In the genomic region with DNA sequence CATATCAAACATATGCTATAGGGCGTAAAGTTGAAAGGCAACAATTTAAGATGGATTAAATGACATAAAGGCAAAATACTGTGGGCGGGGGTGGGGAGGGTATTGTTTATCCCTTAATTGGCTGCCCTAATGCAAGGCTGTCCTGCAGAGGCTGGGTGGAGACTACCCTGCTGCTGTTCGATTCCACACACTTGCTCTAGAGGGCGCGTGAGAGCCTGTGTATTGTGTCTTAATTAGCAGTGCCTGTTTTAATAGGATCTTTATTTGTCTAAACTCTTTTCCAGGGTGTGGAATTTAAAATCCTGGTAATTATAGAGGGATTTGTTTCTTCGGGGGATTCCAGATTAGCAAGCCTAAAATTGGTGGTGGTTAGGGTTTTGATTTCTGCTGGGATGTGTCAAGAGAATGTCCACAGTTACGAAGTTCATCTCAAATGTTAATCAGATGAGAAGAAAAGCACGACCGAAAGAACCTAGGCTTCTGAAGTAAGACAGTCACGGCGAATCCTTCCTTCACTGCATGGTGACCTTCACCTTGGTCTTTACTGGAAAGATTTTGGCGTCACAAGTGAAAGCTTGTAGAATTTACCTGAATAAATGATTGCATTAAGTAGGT, we compare ENCODE assay signal across 9 cellular contexts.
DNase-seq lines count a peak whose midpoint lies in the region; ATAC-seq, FAIRE-seq and TF ChIP-seq lines count a peak whose summit lies in the region.
"Had no signal": no experiment of that assay in that cellular context is flagged by ENCODE, and none has a peak within 500 bp of the region (broad histone marks: within the 10 kb centered on the region; RNA-seq: fewer than 3 reads in every experiment).

No MANE protein-coding gene starts in this region.

- H3K4me3 ChIP-seq in HEK293 (ENCODE audit: low read depth, low read length) (no peak overlapping the region), Panc1 (ENCODE audit: low read depth in 2 of 2, low read length in 2 of 2) (no peak overlapping the region), keratinocyte (ENCODE audit: control insufficient read depth in 2 of 3, extremely low read depth in 1 of 3, insufficient read depth in 2 of 3, low read depth in 1 of 3, low read length in 3 of 3) (no peak overlapping the region)
- H3K4me3 ChIP-seq: skin epidermis had no signal

- H3K27me3 Mint-ChIP-seq in activated naive CD8-positive, alpha-beta T cell treated with anti-CD3 and anti-CD28 coated beads, Interleukin-2, amount 50 U/mL, for 24 hours, result peaks cover 7% of the 10 kb centered on the region

- H3K36me3 ChIP-seq in HEK293 (ENCODE audit: control insufficient read depth in 2 of 2, insufficient read depth in 1 of 2, low read length in 2 of 2) (no peaks in the 10 kb centered on the region), Panc1 (ENCODE audit: control insufficient read depth, insufficient read depth, low read length) (no peaks in the 10 kb centered on the region), keratinocyte (ENCODE audit: control insufficient read depth in 2 of 2, extremely low read depth in 1 of 2, insufficient read depth in 2 of 2, low read length in 2 of 2) (no peaks in the 10 kb centered on the region)

- dilution Hi-C loops in keratinocyte (cut with MboI; ENCODE audit: extremely low pct_ligation_motif_present, low sequenced_read_pairs), result no loop called here

- H3K79me2 ChIP-seq in keratinocyte (ENCODE audit: control insufficient read depth, insufficient read depth, low read length), result no peaks in the 10 kb centered on the region

- H4K20me1 ChIP-seq in keratinocyte (ENCODE audit: control insufficient read depth, extremely low read depth, insufficient read depth, low read length), result no peaks in the 10 kb centered on the region

- H3K27ac ChIP-seq in HEK293 (ENCODE audit: extremely low read depth, low read depth, low read length) (no peak overlapping the region), Panc1 (ENCODE audit: low read length) (peak overlapping the region; percentile 36; the same call in 1 of the 2 replicates), keratinocyte (ENCODE audit: control insufficient read depth, insufficient read depth, low read length) (no peak overlapping the region)
- H3K27ac ChIP-seq: skin epidermis had no signal

- H2AFZ ChIP-seq in keratinocyte (ENCODE audit: control insufficient read depth, low read length), result no peak overlapping the region

- H3K4me2 ChIP-seq in keratinocyte (ENCODE audit: control insufficient read depth, extremely low read depth, insufficient read depth, low read depth, low read length), result no peak overlapping the region

- H3K4me1 Mint-ChIP-seq in activated naive CD8-positive, alpha-beta T cell treated with anti-CD3 and anti-CD28 coated beads, Interleukin-2, amount 50 U/mL, for 24 hours, result peaks cover 60% of the 10 kb centered on the region

- CTCF ChIA-PET in HEK293 (lab: Yijun Ruan, JAX) (interaction anchor here (0.6 to 4.4 kb wide), 14 partner anchors 9 to 1131 kb away, joined by 3 to 27 read pairs (median 4); no protein-coding TSS in a partner anchor), Panc1 (lab: Charles Lee) (interaction anchor here (0.7 kb wide), 1 partner anchor 221 kb away, joined by 4 read pairs; no protein-coding TSS in a partner anchor)

- H3K9ac ChIP-seq in keratinocyte (ENCODE audit: control insufficient read depth, extremely low read depth, insufficient read depth, low read length), result no peak overlapping the region

- POLR2A ChIA-PET in HEK293 (lab: Yijun Ruan, JAX), result no interaction called here
- POLR2A ChIA-PET in Panc1 (lab: Charles Lee), result no interaction called here

- no TSS peak for BruUV-seq in Panc1 (replicated peaks; lab: Mats Ljungman, UMichigan)

- H3K9me3 Mint-ChIP-seq in activated naive CD8-positive, alpha-beta T cell treated with anti-CD3 and anti-CD28 coated beads, Interleukin-2, amount 50 U/mL, for 24 hours, result no peaks in the 10 kb centered on the region

- no peak overlapping the region for H3K4me3 Mint-ChIP-seq in activated naive CD8-positive, alpha-beta T cell treated with anti-CD3 and anti-CD28 coated beads, Interleukin-2, amount 50 U/mL, for 24 hours

- ATAC-seq in Panc1, result peak; percentile 87
- ATAC-seq in activated naive CD8-positive, alpha-beta T cell treated with anti-CD3 and anti-CD28 coated beads, Interleukin-2, amount 50 U/mL, for 24 hours, result peak; percentile 50
- ATAC-seq in HG03095 (IDR thresholded peaks at IDR 0.05; ENCODE audit: unreplicated experiment), result no peak

- H3K4me1 ChIP-seq in HEK293 (ENCODE audit: control insufficient read depth, insufficient read depth, low read length), result no peaks in the 10 kb centered on the region
- H3K4me1 ChIP-seq in Panc1 (ENCODE audit: control insufficient read depth, insufficient read depth, low read length), result peaks cover 16% of the 10 kb centered on the region; the same call in 1 of the 2 replicates
- H3K4me1 ChIP-seq in keratinocyte (ENCODE audit: control insufficient read depth, extremely low read depth, insufficient read depth, low read length), result no peaks in the 10 kb centered on the region

- no peaks in the 10 kb centered on the region for H3K27me3 ChIP-seq in Panc1 (ENCODE audit: control insufficient read depth, insufficient read depth, low read length)
- no peaks in the 10 kb centered on the region for H3K27me3 ChIP-seq in keratinocyte (ENCODE audit: control insufficient read depth, extremely low read depth, insufficient read depth, low read length)

- H3K9me3 ChIP-seq in HEK293 (ENCODE audit: control insufficient read depth, insufficient read depth, low read depth, low read length), result no peaks in the 10 kb centered on the region
- no peaks in the 10 kb centered on the region for H3K9me3 ChIP-seq in Panc1 (ENCODE audit: control insufficient read depth, insufficient read depth, low read depth, low read length)
- no peaks in the 10 kb centered on the region for H3K9me3 ChIP-seq in keratinocyte (ENCODE audit: control insufficient read depth, low read depth, low read length)

- H3K27ac Mint-ChIP-seq in activated naive CD8-positive, alpha-beta T cell treated with anti-CD3 and anti-CD28 coated beads, Interleukin-2, amount 50 U/mL, for 24 hours, result no peak overlapping the region

- 0 out of 2 replicates have a peak, but pooled peaks have one; percentile 33 for TF ChIP-seq CTCF in HEK293 (tag by site-specific recombination; IDR thresholded peaks at IDR 0.05)
- peak; percentile 96 for TF ChIP-seq CTCF in Panc1 (IDR thresholded peaks at IDR 0.05)
- TF ChIP-seq CTCF in keratinocyte (optimal IDR thresholded peaks at IDR 0.05 in 1 of 3, IDR thresholded peaks at IDR 0.05 in 1 of 3, conservative IDR thresholded peaks at IDR 0.05 in 1 of 3; ENCODE audit: extremely low read depth in 1 of 3, insufficient read depth in 2 of 3, low read length in 3 of 3), result peak; percentile 86 to 93 (median 87)

- no peaks in the 10 kb centered on the region for H3K36me3 Mint-ChIP-seq in activated naive CD8-positive, alpha-beta T cell treated with anti-CD3 and anti-CD28 coated beads, Interleukin-2, amount 50 U/mL, for 24 hours (ENCODE audit: low read depth)

- intact Hi-C loops in Panc1 (cut with micrococcal nuclease; ENCODE audit: unreplicated experiment), result no loop called here

- H3K9me1 ChIP-seq in keratinocyte (ENCODE audit: control insufficient read depth, extremely low read depth, insufficient read depth, low read length), result no peaks in the 10 kb centered on the region

- in situ Hi-C loops in Panc1 (cut with HindIII; ENCODE audit: low pct_unique_long_range_greater_than_20kb, low sequenced_read_pairs), result no loop called here

- DNase-seq in D341Med (ENCODE audit: low spot score), result peak; percentile 86
- DNase-seq in Panc1 (ENCODE audit: low read depth, low spot score), result no peak
- peak; percentile 55 for DNase-seq in activated naive CD8-positive, alpha-beta T cell treated with anti-CD3 and anti-CD28 coated beads, Interleukin-2, amount 50 U/mL, for 24 hours
- DNase-seq in keratinocyte (ENCODE audit: low read depth, low spot score), result no peak
- DNase-seq in stimulated activated CD8-positive, alpha-beta memory T cell treated with anti-CD3 and anti-CD28 coated beads, Interleukin-4, amount 100 ng/mL, for 48 hours, result peak; percentile 62
- DNase-seq in NCI-H2107 treated with DMSO at 0.1 percent for 48 hours (lab: John Stamatoyannopoulos, UW; ENCODE audit: unreplicated experiment), result no peak

- FAIRE-seq in keratinocyte (lab: Jason Lieb, UNC), result peak; percentile 69

TF ChIP-seq in HEK293, 187 proteins besides CTCF, POLR2A, EP300 and RAD21 (continues in another document):
- TF ChIP-seq ZBTB49 (tag by site-specific recombination; IDR thresholded peaks at IDR 0.05; ENCODE audit: low read depth), result no peak
- TF ChIP-seq ZNF623 (tag by site-specific recombination; IDR thresholded peaks at IDR 0.05), result peak; percentile 3; the same call in 1 of the 2 replicates
- no peak for TF ChIP-seq ZBTB8A (tag by site-specific recombination; IDR thresholded peaks at IDR 0.05)
- no peak for TF ChIP-seq ZNF549 (tag by site-specific recombination; IDR thresholded peaks at IDR 0.05)
- no peak for TF ChIP-seq KLF7 (tag by site-specific recombination; IDR thresholded peaks at IDR 0.05; ENCODE audit: borderline replicate concordance)
- TF ChIP-seq ZNF654 (tag by site-specific recombination; IDR thresholded peaks at IDR 0.05; ENCODE audit: low read depth), result peak; percentile 42; the same call in 1 of the 2 replicates

Comparison
In these comparisons a context has a peak if more than half of its experiments do, and no peak if none do; other contexts are left out.
1. DNase-seq: peak in D341Med (single experiment), activated naive CD8-positive, alpha-beta T cell treated with anti-CD3 and anti-CD28 coated beads, Interleukin-2, amount 50 U/mL, for 24 hours (single experiment) and stimulated activated CD8-positive, alpha-beta memory T cell treated with anti-CD3 and anti-CD28 coated beads, Interleukin-4, amount 100 ng/mL, for 48 hours (single experiment); none in Panc1 (single experiment), keratinocyte (single experiment) and NCI-H2107 treated with DMSO at 0.1 percent for 48 hours (single experiment).
2. CTCF ChIP-seq: peak in every context shown above with its lines; median percentile 96 in Panc1; 87 in keratinocyte; 33 in HEK293.